ENCODE assay signal across 9 cellular contexts in the genomic region with DNA sequence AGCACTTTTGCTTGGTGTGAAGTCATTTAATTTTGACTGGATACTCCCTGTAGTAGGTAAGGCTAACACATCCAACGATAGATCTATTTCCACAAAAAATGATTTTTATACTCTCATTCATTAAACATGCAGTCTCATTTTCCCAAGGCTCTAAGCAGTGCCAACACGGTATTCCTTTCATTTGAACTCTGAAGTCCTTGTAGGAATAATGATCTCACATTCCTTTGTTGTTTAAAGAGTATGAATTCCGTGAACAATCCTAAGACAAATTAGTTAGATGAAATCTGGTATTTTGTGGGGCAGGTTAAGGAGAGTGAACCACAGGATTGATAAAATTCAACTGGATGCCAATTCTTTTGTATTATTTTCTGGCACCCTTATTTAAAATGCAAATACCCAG.
"Had no signal": no experiment of that assay in that cellular context is flagged by ENCODE, and none has a peak within 500 bp of the region (broad histone marks: within the 10 kb centered on the region; RNA-seq: fewer than 3 reads in every experiment).

No MANE protein-coding gene starts in this region.

- H3K9me3 Mint-ChIP-seq: HFFc6 had no signal

- H3K27ac Mint-ChIP-seq: HFFc6 had no signal

- H3K27ac ChIP-seq: GM23248, HL-60 had no signal

- DNase-seq: GM23248, GOT3, H7, HFFc6, IMR-90 had no signal

- H3K4me3 ChIP-seq: GM23248, HAP-1, K562 had no signal

- H3K36me3 ChIP-seq: HAP-1 had no signal

- H3K4me3 Mint-ChIP-seq: HFFc6 had no signal

- H3K9ac ChIP-seq: GM23248 had no signal

- H2AFZ ChIP-seq: GM23248 had no signal

- H3K4me1 ChIP-seq: HAP-1 had no signal

- ATAC-seq: HCT116, K562 had no signal

- FAIRE-seq: K562 had no signal
